ENCODE assay signal across 26 cellular contexts in genomic region chr7:84176716-84177115, GRCh38. TPM values are rescaled to one million over a fixed set of nuclear protein-coding genes. Genes with fewer than 3 reads are reported as not detected.
DNase-seq lines count a peak whose midpoint lies in the region; ATAC-seq, FAIRE-seq and TF ChIP-seq lines count a peak whose summit lies in the region.
"Had no signal": no experiment of that assay in that cellular context is flagged by ENCODE, and none has a peak within 500 bp of the region (broad histone marks: within the 10 kb centered on the region; RNA-seq: fewer than 3 reads in every experiment).

No MANE protein-coding gene starts in this region.

- no peak overlapping the region for H3K4me3 ChIP-seq in AG10803 (ENCODE audit: low read length)
- H3K4me3 ChIP-seq in IMR-90 (ENCODE audit: insufficient read depth, low read depth, low read length), result no peak overlapping the region
- no peak overlapping the region for H3K4me3 ChIP-seq in bronchial epithelial cell (ENCODE audit: low read depth, low read length)
- H3K4me3 ChIP-seq in mesenchymal stem cell (ENCODE audit: insufficient read depth in 1 of 2, low read depth in 1 of 2, low read length in 2 of 2), result no peak overlapping the region
- H3K4me3 ChIP-seq: right lobe of liver, testis had no signal

- H3K27me3 ChIP-seq in IMR-90 (ENCODE audit: control insufficient read depth, insufficient read depth, low read length), result no peaks in the 10 kb centered on the region
- H3K27me3 ChIP-seq in bronchial epithelial cell (ENCODE audit: control insufficient read depth, insufficient read depth, low read length), result no peaks in the 10 kb centered on the region
- no peaks in the 10 kb centered on the region for H3K27me3 ChIP-seq in mesenchymal stem cell (ENCODE audit: control insufficient read depth in 1 of 2, insufficient read depth in 1 of 2, low read length in 2 of 2)
- H3K27me3 ChIP-seq: foreskin keratinocyte, right lobe of liver, testis had no signal

- no peak overlapping the region for H2AK9ac ChIP-seq in IMR-90 (replicated peaks; ENCODE audit: low read depth, low read length, poor library complexity)

- no peak for FAIRE-seq in bronchial epithelial cell (lab: Jason Lieb, UNC)
- FAIRE-seq: colon, H54, TTC549 had no signal

- TF ChIP-seq POLR2A in IMR-90 (IDR thresholded peaks at IDR 0.05; ENCODE audit: low read depth, low read length), result no peak

- TF ChIP-seq CTCF in AG10803 (conservative IDR thresholded peaks at IDR 0.05; ENCODE audit: low read length) (no peak), IMR-90 (conservative IDR thresholded peaks at IDR 0.05; ENCODE audit: low read depth, low read length) (no peak), bronchial epithelial cell (IDR thresholded peaks at IDR 0.05; ENCODE audit: insufficient read depth, low read length, severe bottlenecking) (no peak)

- TF ChIP-seq RAD21 in IMR-90 (IDR thresholded peaks at IDR 0.05; ENCODE audit: low read length), result no peak

- in situ Hi-C loops in IMR-90 (cut with MboI; ENCODE audit: low sequenced_read_pairs), result no loop called here

- H3K9me1 ChIP-seq in IMR-90 (ENCODE audit: insufficient read depth, low read length), result peaks cover 5% of the 10 kb centered on the region

- H3K4me1 ChIP-seq in IMR-90 (ENCODE audit: control insufficient read depth, insufficient read depth, low read length) (no peaks in the 10 kb centered on the region; the same call in 1 of the 2 replicates), mesenchymal stem cell (ENCODE audit: control insufficient read depth, insufficient read depth, low read depth, low read length) (no peaks in the 10 kb centered on the region)
- H3K4me1 ChIP-seq: foreskin keratinocyte, right lobe of liver, testis had no signal

- H3K9me3 Mint-ChIP-seq in activated naive CD4-positive, alpha-beta T cell treated with anti-CD3 and anti-CD28 coated beads, Interleukin-2, amount 50 U/mL, for 72 hours, result no peaks in the 10 kb centered on the region
- H3K9me3 Mint-ChIP-seq: activated T-cell treated with anti-CD3 and anti-CD28 coated beads, Interleukin-2, amount 50 U/mL, for 72 hours; effector memory CD8-positive, alpha-beta T cell; memory B cell; naive thymus-derived CD8-positive, alpha-beta T cell had no signal

- H2BK120ac ChIP-seq in IMR-90 (ENCODE audit: low read depth, low read length), result no peak overlapping the region
- no peak overlapping the region for H2BK120ac ChIP-seq in mesenchymal stem cell (ENCODE audit: low read depth, low read length)

- H2BK5ac ChIP-seq in IMR-90 (ENCODE audit: low read depth, low read length, poor library complexity, severe bottlenecking) (no peak overlapping the region), mesenchymal stem cell (ENCODE audit: low read depth, low read length, poor library complexity, severe bottlenecking) (no peak overlapping the region)

- no peak overlapping the region for H2BK12ac ChIP-seq in mesenchymal stem cell (ENCODE audit: low read length in 2 of 2)

- no peak overlapping the region for H3K27ac Mint-ChIP-seq in activated naive CD4-positive, alpha-beta T cell treated with anti-CD3 and anti-CD28 coated beads, Interleukin-2, amount 50 U/mL, for 72 hours
- H3K27ac Mint-ChIP-seq: activated CD4-positive, alpha-beta T cell treated with anti-CD3 and anti-CD28 coated beads for 36 hours; activated T-cell treated with anti-CD3 and anti-CD28 coated beads, Interleukin-2, amount 50 U/mL, for 72 hours; CD4-positive, alpha-beta T cell; effector memory CD8-positive, alpha-beta T cell; memory B cell; naive thymus-derived CD8-positive, alpha-beta T cell; stimulated activated effector memory CD8-positive, alpha-beta T cell treated with anti-CD3 and anti-CD28 coated beads, Interleukin-12 subunit alpha, Interleukin-12 subunit beta, amount 100 ng/mL, for 72 hours had no signal

- no TSS peak for BruUV-seq in IMR-90 (replicated peaks; lab: Mats Ljungman, UMichigan)

- H3K36me3 Mint-ChIP-seq in activated naive CD4-positive, alpha-beta T cell treated with anti-CD3 and anti-CD28 coated beads, Interleukin-2, amount 50 U/mL, for 72 hours, result no peaks in the 10 kb centered on the region
- H3K36me3 Mint-ChIP-seq: memory B cell; naive thymus-derived CD8-positive, alpha-beta T cell; stimulated activated effector memory CD8-positive, alpha-beta T cell treated with anti-CD3 and anti-CD28 coated beads, Interleukin-12 subunit alpha, Interleukin-12 subunit beta, amount 100 ng/mL, for 72 hours had no signal

- H3K27ac ChIP-seq in IMR-90 (ENCODE audit: insufficient read depth, low read length) (no peak overlapping the region), mesenchymal stem cell (ENCODE audit: low read length, poor library complexity, severe bottlenecking) (no peak overlapping the region)
- H3K27ac ChIP-seq: foreskin keratinocyte, right lobe of liver, testis had no signal

- no peak overlapping the region for H2AFZ ChIP-seq in IMR-90 (replicated peaks; ENCODE audit: low read length, poor library complexity)
- H2AFZ ChIP-seq in mesenchymal stem cell (ENCODE audit: low read depth, low read length), result no peak overlapping the region

- H3K14ac ChIP-seq in IMR-90 (replicated peaks; ENCODE audit: low read depth, low read length) (no peak overlapping the region), mesenchymal stem cell (ENCODE audit: low read length in 2 of 2) (no peak overlapping the region)

- H3K23ac ChIP-seq in IMR-90 (ENCODE audit: low read depth, low read length) (no peak overlapping the region), mesenchymal stem cell (ENCODE audit: low read length in 2 of 2) (no peak overlapping the region)

- no peak overlapping the region for H3K56ac ChIP-seq in IMR-90 (ENCODE audit: extremely low read depth, insufficient read depth, low read length)

- peaks cover 10% of the 10 kb centered on the region for H4K20me1 ChIP-seq in IMR-90 (ENCODE audit: insufficient read depth, low read length)

- CTCF ChIA-PET in IMR-90 (lab: Yijun Ruan, JAX), result no interaction called here

- peaks cover 9% of the 10 kb centered on the region for H3K36me3 ChIP-seq in IMR-90 (ENCODE audit: control insufficient read depth, insufficient read depth, low read length)
- H3K36me3 ChIP-seq in bronchial epithelial cell (ENCODE audit: control insufficient read depth, insufficient read depth, low read length), result no peaks in the 10 kb centered on the region
- peaks cover 5 to 6% of the 10 kb centered on the region in 2 experiments for H3K36me3 ChIP-seq in mesenchymal stem cell (ENCODE audit: control insufficient read depth in 1 of 2, insufficient read depth in 2 of 2, low read depth in 1 of 2, low read length in 2 of 2)
- H3K36me3 ChIP-seq: right lobe of liver had no signal

- peak; percentile 80 for DNase-seq in AG10803 (ENCODE audit: low read depth)
- peak; percentile 35 for DNase-seq in IMR-90
- peak; percentile 64 for DNase-seq in bronchial epithelial cell (ENCODE audit: low read depth)
- DNase-seq in mesenchymal stem cell, result peak; percentile 66
- DNase-seq in RPMI8226, result no peak
- DNase-seq in activated naive CD4-positive, alpha-beta T cell treated with anti-CD3 and anti-CD28 coated beads, Interleukin-2, amount 50 U/mL, for 72 hours (ENCODE audit: low spot score in 2 of 2), result no peak
- DNase-seq in globus pallidus (ENCODE audit: low spot score), result no peak
- DNase-seq: activated CD4-positive, alpha-beta T cell treated with anti-CD3 and anti-CD28 coated beads for 36 hours; activated naive CD4-positive, alpha-beta T cell treated with anti-CD3 and anti-CD28 coated beads, Interleukin-2, amount 50 U/mL, for 16 hours; activated T-cell treated with anti-CD3 and anti-CD28 coated beads, Interleukin-2, amount 50 U/mL, for 72 hours; CD4-positive, alpha-beta T cell; effector memory CD8-positive, alpha-beta T cell; Kasumi-1; kidney; naive thymus-derived CD8-positive, alpha-beta T cell; NCI-H2081 treated with DMSO at 0.1 percent for 48 hours; NCI-H510A; right lobe of liver; SW 1271; testis had no signal

- no peak overlapping the region for H2AK5ac ChIP-seq in IMR-90 (ENCODE audit: low read depth, low read length)
- no peak overlapping the region for H2AK5ac ChIP-seq in mesenchymal stem cell (ENCODE audit: low read length, severe bottlenecking)

- H3K9ac ChIP-seq in IMR-90 (ENCODE audit: low read depth, low read length) (no peak overlapping the region), mesenchymal stem cell (ENCODE audit: low read length) (no peak overlapping the region)

- H3K79me1 ChIP-seq in IMR-90 (ENCODE audit: low read depth in 1 of 2, low read length in 2 of 2) (peaks cover 9 to 46% of the 10 kb centered on the region in 2 experiments; a peak in 3 of 4 replicates), mesenchymal stem cell (replicated peaks; ENCODE audit: low read length, poor library complexity, severe bottlenecking) (peaks cover 12% of the 10 kb centered on the region)

- WGBS in IMR-90 (ENCODE audit: extremely low coverage in 2 of 2, insufficient read length in 1 of 2), 2 experiments, result no CpG with 5 or more reads among the region's 2 CpGs
- no CpG with 5 or more reads among the region's 2 CpGs for WGBS in mesenchymal stem cell

- dilution Hi-C loops in IMR-90 (cut with HindIII; ENCODE audit: low sequenced_read_pairs, unreplicated experiment), result no loop called here

- POLR2A ChIA-PET in IMR-90 (lab: Charles Lee; ENCODE audit: unreplicated experiment), result no interaction called here

- H3K9me3 ChIP-seq in IMR-90 (ENCODE audit: control insufficient read depth, insufficient read depth, low read length), result peaks cover 4% of the 10 kb centered on the region
- peaks cover 7% of the 10 kb centered on the region for H3K9me3 ChIP-seq in mesenchymal stem cell (ENCODE audit: control insufficient read depth, low read length)
- H3K9me3 ChIP-seq: right lobe of liver, testis had no signal

- intact Hi-C loops in IMR-90 (cut with micrococcal nuclease), result loop anchor here (5.0 kb wide), 1 partner anchor 169 kb away; no protein-coding TSS in a partner anchor

- H4K91ac ChIP-seq in IMR-90 (ENCODE audit: insufficient read depth, low read depth, low read length) (no peak overlapping the region), mesenchymal stem cell (ENCODE audit: low read length) (no peak overlapping the region)

- H3K4me2 ChIP-seq in IMR-90 (ENCODE audit: low read depth, low read length), result peak overlapping the region; percentile 12; the same call in 1 of the 2 replicates
- H3K4me2 ChIP-seq in mesenchymal stem cell (ENCODE audit: low read length, poor library complexity, severe bottlenecking), result no peak overlapping the region

- H4K8ac ChIP-seq in IMR-90 (ENCODE audit: low read depth in 2 of 2, low read length in 2 of 2) (no peak overlapping the region), mesenchymal stem cell (ENCODE audit: low read length) (no peak overlapping the region)

- H2BK15ac ChIP-seq in IMR-90 (ENCODE audit: low read depth, low read length) (no peak overlapping the region), mesenchymal stem cell (ENCODE audit: low read depth, poor library complexity, severe bottlenecking) (no peak overlapping the region)

- H2BK20ac ChIP-seq in IMR-90 (ENCODE audit: low read depth, low read length), result no peak overlapping the region

- no peak overlapping the region for H4K5ac ChIP-seq in IMR-90 (ENCODE audit: low read depth, low read length)

- H3K18ac ChIP-seq in IMR-90 (ENCODE audit: low read depth, low read length) (no peak overlapping the region), mesenchymal stem cell (ENCODE audit: low read depth in 1 of 2, low read length in 2 of 2) (no peak overlapping the region)

- no peak; the same call in 1 of the 2 replicates for ATAC-seq in IMR-90 (ENCODE audit: low read depth)
- no peak for ATAC-seq in activated naive CD4-positive, alpha-beta T cell treated with anti-CD3 and anti-CD28 coated beads, Interleukin-2, amount 50 U/mL, for 72 hours
- ATAC-seq: activated CD4-positive, alpha-beta T cell treated with anti-CD3 and anti-CD28 coated beads for 36 hours; activated T-cell treated with anti-CD3 and anti-CD28 coated beads, Interleukin-2, amount 50 U/mL, for 72 hours; effector memory CD8-positive, alpha-beta T cell; foreskin keratinocyte; naive thymus-derived CD8-positive, alpha-beta T cell; right lobe of liver; stimulated activated effector memory CD8-positive, alpha-beta T cell treated with anti-CD3 and anti-CD28 coated beads, Interleukin-12 subunit alpha, Interleukin-12 subunit beta, amount 100 ng/mL, for 72 hours had no signal

- H3K4ac ChIP-seq in IMR-90 (ENCODE audit: low read depth, low read length) (no peak overlapping the region), mesenchymal stem cell (ENCODE audit: low read depth in 1 of 2, low read length in 2 of 2) (no peak overlapping the region)

RNA-seq across cellular contexts. Expression of gene SEMA3A, which starts 17.9 kb away (rescaled TPM):
- total RNA-seq in IMR-90 (2012; rRNA removed) (187 and 213 TPM in 2 replicates), bronchial epithelial cell (57.7 and 60.3 TPM in 2 replicates)
- 27.0 and 31.2 TPM in 2 replicates for polyA plus RNA-seq in IMR-90 (2012; rRNA removed)
- polyA plus RNA-seq in IMR-90 (2012; cell fraction: cytosol; rRNA removed), result 4.9 and 6.8 TPM in 2 replicates
- 2.4 and 22.8 TPM in 2 replicates for polyA plus RNA-seq in IMR-90 (2012; cell fraction: nucleus; rRNA removed; ENCODE audit: low replicate concordance)
- 73.1 TPM for polyA plus RNA-seq in mesenchymal stem cell (2013, experiment 1 of 2)
- polyA plus RNA-seq in mesenchymal stem cell (2013, experiment 2 of 2), result 75.5 TPM
- 1 to 10 TPM; 1.7 to 2.3 TPM for total RNA-seq in activated naive CD4-positive, alpha-beta T cell treated with anti-CD3 and anti-CD28 coated beads, Interleukin-2, amount 50 U/mL, for 72 hours

Comparison
In these comparisons a context has a peak if more than half of its experiments do, and no peak if none do; other contexts are left out.
1. DNase-seq: peak in AG10803 (single experiment), IMR-90 (single experiment), bronchial epithelial cell (single experiment) and mesenchymal stem cell (single experiment); none in RPMI8226 (single experiment), activated naive CD4-positive, alpha-beta T cell treated with anti-CD3 and anti-CD28 coated beads, Interleukin-2, amount 50 U/mL, for 72 hours (0 of 2) and globus pallidus (single experiment).
2. RNA of gene SEMA3A, which starts 17.9 kb away (total RNA-seq): 187 to 213 TPM in IMR-90 and 57.7 to 60.3 TPM in bronchial epithelial cell; 1.7 to 2.3 TPM in activated naive CD4-positive, alpha-beta T cell treated with anti-CD3 and anti-CD28 coated beads, Interleukin-2, amount 50 U/mL, for 72 hours; every median in the first group is over 10 times any median in the second.